ENCODE assay signal across 9 cellular contexts in the genomic region with DNA sequence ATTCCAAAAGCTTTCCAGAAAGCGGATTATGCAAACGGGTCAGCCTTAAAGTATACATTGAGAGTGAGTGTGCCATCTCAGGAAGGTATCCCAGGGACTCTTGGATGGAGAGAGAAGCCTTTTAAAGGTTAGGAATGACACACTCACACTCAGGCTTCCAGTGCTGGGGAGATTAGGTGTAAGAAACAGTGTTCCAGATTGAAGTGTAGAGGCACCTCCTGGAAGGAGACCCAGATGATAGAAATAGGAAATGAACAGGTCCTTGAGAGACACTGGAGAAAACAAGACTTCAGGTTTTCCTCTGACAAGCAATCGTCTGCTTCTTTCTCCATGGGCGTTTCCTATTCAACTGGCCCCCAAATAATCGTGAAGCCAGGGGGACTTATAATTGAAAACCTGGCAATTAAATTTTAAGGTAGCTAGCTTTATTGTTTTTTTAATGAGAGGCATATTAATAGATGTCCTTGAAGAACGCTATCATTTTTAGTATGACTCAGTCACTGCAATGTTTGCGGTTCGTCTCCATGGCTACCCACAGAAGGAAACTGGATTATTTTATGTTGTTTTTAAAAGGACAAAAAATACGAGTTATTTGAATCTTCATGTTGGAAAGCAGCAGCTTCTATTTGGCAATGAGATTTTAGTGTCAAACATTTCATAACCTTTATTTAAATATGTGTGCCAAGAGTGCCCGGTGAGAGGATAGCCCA. TPM values are rescaled to one million over a fixed set of nuclear protein-coding genes. Genes with fewer than 3 reads are reported as not detected.
DNase-seq lines count a peak whose midpoint lies in the region; ATAC-seq and TF ChIP-seq lines count a peak whose summit lies in the region.
"Had no signal": no experiment of that assay in that cellular context is flagged by ENCODE, and none has a peak within 500 bp of the region (broad histone marks: within the 10 kb centered on the region; RNA-seq: fewer than 3 reads in every experiment).

No MANE protein-coding gene starts in this region.

- DNase-seq in A172 (ENCODE audit: low spot score), result peak; percentile 54
- peak; percentile 24 for DNase-seq in EL
- DNase-seq in activated CD4-positive, alpha-beta memory T cell treated with anti-CD3 and anti-CD28 coated beads, Interleukin-2, amount 10 ng/mL, durations not matched to agents 7 days and 5 days, result peak; percentile 33
- DNase-seq in foreskin keratinocyte, result peak; percentile 53 to 65
- DNase-seq in mucosa of descending colon, result no peak
- no peak for DNase-seq in NCI-H2107 treated with DMSO at 0.1 percent for 48 hours (lab: John Stamatoyannopoulos, UW; ENCODE audit: unreplicated experiment)
- no peak for DNase-seq in NCI-H1436 (lab: John Stamatoyannopoulos, UW)
- DNase-seq in NCI-H748 treated with DMSO at 0.1 percent for 48 hours (lab: John Stamatoyannopoulos, UW), result no peak
- DNase-seq: stimulated activated CD4-positive, alpha-beta T cell treated with anti-CD3 and anti-CD28 coated beads, Interleukin-4, amount 100 ng/mL, for 4 hours had no signal

- no peak overlapping the region for H3K4me3 Mint-ChIP-seq in activated CD4-positive, alpha-beta memory T cell treated with anti-CD3 and anti-CD28 coated beads, Interleukin-2, amount 10 ng/mL, durations not matched to agents 7 days and 5 days

- CTCF ChIA-PET in activated CD4-positive, alpha-beta memory T cell treated with anti-CD3 and anti-CD28 coated beads, Interleukin-2, amount 10 ng/mL, durations not matched to agents 7 days and 5 days (lab: Charles Lee), result no interaction called here

- H3K4me1 ChIP-seq in foreskin keratinocyte, result peaks cover 39% of the 10 kb centered on the region
- H3K4me1 ChIP-seq in mucosa of descending colon (ENCODE audit: low read depth), result no peaks in the 10 kb centered on the region

- H3K27me3 Mint-ChIP-seq in activated CD4-positive, alpha-beta memory T cell treated with anti-CD3 and anti-CD28 coated beads, Interleukin-2, amount 10 ng/mL, durations not matched to agents 7 days and 5 days, result no peaks in the 10 kb centered on the region

- no peaks in the 10 kb centered on the region for H3K9me3 ChIP-seq in mucosa of descending colon

- H3K36me3 Mint-ChIP-seq in activated CD4-positive, alpha-beta memory T cell treated with anti-CD3 and anti-CD28 coated beads, Interleukin-2, amount 10 ng/mL, durations not matched to agents 7 days and 5 days (ENCODE audit: low read depth), result peaks cover 3% of the 10 kb centered on the region

- ATAC-seq in foreskin keratinocyte (peak; percentile 77), mucosa of descending colon (no peak)

- H3K36me3 ChIP-seq in mucosa of descending colon (ENCODE audit: low read depth), result no peaks in the 10 kb centered on the region

- intact Hi-C loops in mucosa of descending colon (cut with DNase I, micrococcal nuclease), result no loop called here

- H3K27me3 ChIP-seq in foreskin keratinocyte, result no peaks in the 10 kb centered on the region

- POLR2A ChIA-PET in activated CD4-positive, alpha-beta memory T cell treated with anti-CD3 and anti-CD28 coated beads, Interleukin-2, amount 10 ng/mL, durations not matched to agents 7 days and 5 days (lab: Charles Lee), result no interaction called here

- H3K27ac ChIP-seq in foreskin keratinocyte, result peak overlapping the region; percentile 22

- TF ChIP-seq CTCF in foreskin keratinocyte (conservative IDR thresholded peaks at IDR 0.05), result no peak
- no peak for TF ChIP-seq CTCF in mucosa of descending colon (IDR thresholded peaks at IDR 0.05)

- H3K4me1 Mint-ChIP-seq in activated CD4-positive, alpha-beta memory T cell treated with anti-CD3 and anti-CD28 coated beads, Interleukin-2, amount 10 ng/mL, durations not matched to agents 7 days and 5 days, result peaks cover 32% of the 10 kb centered on the region

- no peak overlapping the region for H3K27ac Mint-ChIP-seq in activated CD4-positive, alpha-beta memory T cell treated with anti-CD3 and anti-CD28 coated beads, Interleukin-2, amount 10 ng/mL, durations not matched to agents 7 days and 5 days

- H3K9me3 Mint-ChIP-seq in activated CD4-positive, alpha-beta memory T cell treated with anti-CD3 and anti-CD28 coated beads, Interleukin-2, amount 10 ng/mL, durations not matched to agents 7 days and 5 days, result no peaks in the 10 kb centered on the region

- no peak overlapping the region for H3K4me3 ChIP-seq in mucosa of descending colon

RNA-seq across cellular contexts. Expression of a gene that starts 46.3 kb away (rescaled TPM):
- 0.03 and 0.34 TPM in 2 replicates for total RNA-seq in A172 (2014; rRNA removed; shearing (Covaris generic))
- not detected for total RNA-seq in activated CD4-positive, alpha-beta memory T cell treated with anti-CD3 and anti-CD28 coated beads, Interleukin-2, amount 10 ng/mL, durations not matched to agents 7 days and 5 days
- 0.07 and 0.21 TPM in 2 replicates for total RNA-seq in foreskin keratinocyte
- polyA plus RNA-seq in foreskin keratinocyte, result 0.13 and 0.22 TPM in 2 replicates
- 1 to 10 TPM; 3.0 to 5.6 (median 3.7) TPM for total RNA-seq in mucosa of descending colon

Comparison
In these comparisons a context has a peak if more than half of its experiments do, and no peak if none do; other contexts are left out.
1. DNase-seq: peak in A172 (single experiment), EL (single experiment), activated CD4-positive, alpha-beta memory T cell treated with anti-CD3 and anti-CD28 coated beads, Interleukin-2, amount 10 ng/mL, durations not matched to agents 7 days and 5 days (single experiment) and foreskin keratinocyte (2 of 2); none in mucosa of descending colon (0 of 3), NCI-H2107 treated with DMSO at 0.1 percent for 48 hours (single experiment), NCI-H1436 (single experiment) and NCI-H748 treated with DMSO at 0.1 percent for 48 hours (single experiment).